ENCODE assay signal across 1 cellular context in the genomic region with DNA sequence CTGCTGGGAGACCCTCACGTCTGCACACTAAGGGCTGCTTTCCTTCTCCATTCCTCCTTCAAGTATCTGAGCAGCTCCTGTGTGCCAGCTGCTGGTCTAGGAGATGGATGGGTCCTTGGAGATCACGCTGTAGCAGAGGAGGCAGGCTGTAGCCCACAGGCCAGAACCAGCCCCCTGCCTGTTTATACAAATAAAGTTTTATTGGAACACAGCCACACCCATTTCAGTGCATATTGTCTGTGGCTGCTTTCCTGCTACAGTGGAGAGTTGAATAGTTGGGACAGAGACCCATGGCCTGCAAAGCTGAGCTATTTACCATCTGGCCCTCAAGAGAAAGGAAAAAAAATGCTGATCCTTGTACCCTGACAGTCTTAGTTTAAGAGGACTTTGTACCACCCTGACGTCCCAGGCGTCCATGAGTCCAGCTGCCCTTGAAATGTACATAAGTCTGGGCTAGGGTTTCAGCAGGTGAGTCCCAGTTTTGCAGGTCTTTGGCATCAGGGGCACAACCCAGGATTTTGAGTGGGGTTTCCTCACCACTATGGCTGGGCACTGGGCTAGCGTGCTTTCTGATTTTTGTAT.
TF ChIP-seq lines count a peak whose summit lies in the region.
"Not testable (repeated sequence)": the region's sequence is repeated elsewhere in the genome, so short reads cannot be mapped to it uniquely, and the experiment has no call there.

No MANE protein-coding gene starts in this region.

TF ChIP-seq in HepG2, 621 proteins besides CTCF, POLR2A, EP300 and RAD21:
- TF ChIP-seq, protein P1, sequence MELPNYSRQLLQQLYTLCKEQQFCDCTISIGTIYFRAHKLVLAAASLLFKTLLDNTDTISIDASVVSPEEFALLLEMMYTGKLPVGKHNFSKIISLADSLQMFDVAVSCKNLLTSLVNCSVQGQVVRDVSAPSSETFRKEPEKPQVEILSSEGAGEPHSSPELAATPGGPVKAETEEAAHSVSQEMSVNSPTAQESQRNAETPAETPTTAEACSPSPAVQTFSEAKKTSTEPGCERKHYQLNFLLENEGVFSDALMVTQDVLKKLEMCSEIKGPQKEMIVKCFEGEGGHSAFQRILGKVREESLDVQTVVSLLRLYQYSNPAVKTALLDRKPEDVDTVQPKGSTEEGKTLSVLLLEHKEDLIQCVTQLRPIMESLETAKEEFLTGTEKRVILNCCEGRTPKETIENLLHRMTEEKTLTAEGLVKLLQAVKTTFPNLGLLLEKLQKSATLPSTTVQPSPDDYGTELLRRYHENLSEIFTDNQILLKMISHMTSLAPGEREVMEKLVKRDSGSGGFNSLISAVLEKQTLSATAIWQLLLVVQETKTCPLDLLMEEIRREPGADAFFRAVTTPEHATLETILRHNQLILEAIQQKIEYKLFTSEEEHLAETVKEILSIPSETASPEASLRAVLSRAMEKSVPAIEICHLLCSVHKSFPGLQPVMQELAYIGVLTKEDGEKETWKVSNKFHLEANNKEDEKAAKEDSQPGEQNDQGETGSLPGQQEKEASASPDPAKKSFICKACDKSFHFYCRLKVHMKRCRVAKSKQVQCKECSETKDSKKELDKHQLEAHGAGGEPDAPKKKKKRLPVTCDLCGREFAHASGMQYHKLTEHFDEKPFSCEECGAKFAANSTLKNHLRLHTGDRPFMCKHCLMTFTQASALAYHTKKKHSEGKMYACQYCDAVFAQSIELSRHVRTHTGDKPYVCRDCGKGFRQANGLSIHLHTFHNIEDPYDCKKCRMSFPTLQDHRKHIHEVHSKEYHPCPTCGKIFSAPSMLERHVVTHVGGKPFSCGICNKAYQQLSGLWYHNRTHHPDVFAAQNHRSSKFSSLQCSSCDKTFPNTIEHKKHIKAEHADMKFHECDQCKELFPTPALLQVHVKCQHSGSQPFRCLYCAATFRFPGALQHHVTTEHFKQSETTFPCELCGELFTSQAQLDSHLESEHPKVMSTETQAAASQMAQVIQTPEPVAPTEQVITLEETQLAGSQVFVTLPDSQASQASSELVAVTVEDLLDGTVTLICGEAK (IDR thresholded peaks at IDR 0.05) = not testable (repeated sequence)
- TF ChIP-seq, protein P1 (CRISPR knock-in tag; IDR thresholded peaks at IDR 0.05) = peak; percentile 92
